In the genomic region with DNA sequence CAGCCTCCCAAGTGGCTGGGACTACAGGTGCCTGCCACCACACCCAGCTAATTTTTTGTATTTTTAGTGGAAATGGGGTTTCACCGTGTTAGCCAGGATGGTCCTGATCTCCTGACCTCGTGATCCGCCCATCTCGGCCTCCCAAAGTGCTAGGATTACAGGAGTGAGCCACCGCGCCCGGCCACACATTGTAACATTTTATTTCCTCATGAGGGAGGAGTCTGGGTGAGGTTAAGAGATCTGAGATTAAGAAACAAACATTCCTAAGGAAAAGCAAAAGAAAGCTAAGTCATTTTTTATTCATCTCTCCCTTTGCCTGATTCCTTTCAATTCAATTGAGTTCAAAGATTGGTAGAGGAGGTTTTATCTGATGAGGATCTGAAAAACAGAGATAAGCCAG, we compare ENCODE assay signal across 2 cellular contexts. TPM values are rescaled to one million over a fixed set of nuclear protein-coding genes. Genes with fewer than 3 reads are reported as not detected.
"Had no signal": no experiment of that assay in that cellular context is flagged by ENCODE, and none has a peak within 500 bp of the region (broad histone marks: within the 10 kb centered on the region; RNA-seq: fewer than 3 reads in every experiment).

No MANE protein-coding gene starts in this region.

RNA-seq across cellular contexts. Expression of a gene that starts 7.5 kb away (rescaled TPM):
- total RNA-seq: myocyte, smooth muscle cell had no signal
